12 cellular contexts compared by ENCODE assay signal in genomic region chrX:104254442-104255115, GRCh38. TPM values are rescaled to one million over a fixed set of nuclear protein-coding genes. Genes with fewer than 3 reads are reported as not detected.
A peak's percentile ranks its signal among the peaks of the same experiment; 100 is the strongest.
DNase-seq lines count a peak whose midpoint lies in the region; ATAC-seq lines count a peak whose summit lies in the region.
"Had no signal": no experiment of that assay in that cellular context is flagged by ENCODE, and none has a peak within 500 bp of the region (broad histone marks: within the 10 kb centered on the region; RNA-seq: fewer than 3 reads in every experiment).

ESX1 (minus strand) TSS chrX:104254933; CDS start chrX:104254849, 84 bp downstream.

- POLR2A ChIA-PET in activated CD4-positive, alpha-beta T cell treated with anti-CD3 and anti-CD28 coated beads, Interleukin-2, amount 10 ng/mL, durations not matched to agents 7 days and 5 days (lab: Charles Lee), result no interaction called here

- H3K27ac Mint-ChIP-seq in activated CD4-positive, alpha-beta T cell treated with anti-CD3 and anti-CD28 coated beads, Interleukin-2, amount 10 ng/mL, durations not matched to agents 7 days and 5 days, result no peak within 1 kb of the TSS
- no peak within 1 kb of the TSS for H3K27ac Mint-ChIP-seq in activated T-cell treated with anti-CD3 and anti-CD28 coated beads, Interleukin-2, amount 50 U/mL, for 72 hours
- peak within 1 kb of the TSS; percentile 59 for H3K27ac Mint-ChIP-seq in stimulated activated naive B cell treated with anti-CD40 and anti-IgM and Interleukin-4, amounts not matched to agents 10 μg/mL and 1 μg/mL and 100 μg/mL, for 72 hours

- H3K9ac ChIP-seq in iPS-18a (ENCODE audit: low read length), result no peak within 1 kb of the TSS

- H3K27ac ChIP-seq in iPS-18a (ENCODE audit: low read length), result no peak within 1 kb of the TSS
- H3K27ac ChIP-seq: neutrophil, WERI-Rb-1 had no signal

- H3K27me3 Mint-ChIP-seq in activated CD4-positive, alpha-beta T cell treated with anti-CD3 and anti-CD28 coated beads, Interleukin-2, amount 10 ng/mL, durations not matched to agents 7 days and 5 days, result peaks cover 49% of the 10 kb centered on the region
- peaks cover 58% of the 10 kb centered on the region for H3K27me3 Mint-ChIP-seq in activated T-cell treated with anti-CD3 and anti-CD28 coated beads, Interleukin-2, amount 50 U/mL, for 72 hours (ENCODE audit: low read depth)
- H3K27me3 Mint-ChIP-seq in stimulated activated naive B cell treated with anti-CD40 and anti-IgM and Interleukin-4, amounts not matched to agents 10 μg/mL and 1 μg/mL and 100 μg/mL, for 72 hours, result peaks cover 23 to 33% of the 10 kb centered on the region in 2 donors

- H3K36me3 Mint-ChIP-seq in activated CD4-positive, alpha-beta T cell treated with anti-CD3 and anti-CD28 coated beads, Interleukin-2, amount 10 ng/mL, durations not matched to agents 7 days and 5 days (ENCODE audit: low read depth), result no peaks in the 10 kb centered on the region
- H3K36me3 Mint-ChIP-seq in activated T-cell treated with anti-CD3 and anti-CD28 coated beads, Interleukin-2, amount 50 U/mL, for 72 hours (ENCODE audit: insufficient read depth in 2 of 2), result peaks cover 2 to 4% of the 10 kb centered on the region in 2 donors
- H3K36me3 Mint-ChIP-seq in stimulated activated naive B cell treated with anti-CD40 and anti-IgM and Interleukin-4, amounts not matched to agents 10 μg/mL and 1 μg/mL and 100 μg/mL, for 72 hours, result no peaks in the 10 kb centered on the region

- ATAC-seq in activated T-cell treated with anti-CD3 and anti-CD28 coated beads, Interleukin-2, amount 50 U/mL, for 72 hours (replicated peaks in 1 of 2), result peak; percentile 32 to 50
- no peak for ATAC-seq in stimulated activated naive B cell treated with anti-CD40 and anti-IgM and Interleukin-4, amounts not matched to agents 10 μg/mL and 1 μg/mL and 100 μg/mL, for 72 hours (replicated peaks)
- no peak for ATAC-seq in HG02678 (IDR thresholded peaks at IDR 0.05; ENCODE audit: unreplicated experiment)

- no peaks in the 10 kb centered on the region for H3K9me3 ChIP-seq in iPS-18a (ENCODE audit: control insufficient read depth, low read depth, low read length)
- H3K9me3 ChIP-seq: BE2C, neutrophil had no signal

- H3K4me3 Mint-ChIP-seq in activated CD4-positive, alpha-beta T cell treated with anti-CD3 and anti-CD28 coated beads, Interleukin-2, amount 10 ng/mL, durations not matched to agents 7 days and 5 days, result peak within 1 kb of the TSS; percentile 41
- peak within 1 kb of the TSS; percentile 77 to 91 for H3K4me3 Mint-ChIP-seq in activated T-cell treated with anti-CD3 and anti-CD28 coated beads, Interleukin-2, amount 50 U/mL, for 72 hours
- H3K4me3 Mint-ChIP-seq in stimulated activated naive B cell treated with anti-CD40 and anti-IgM and Interleukin-4, amounts not matched to agents 10 μg/mL and 1 μg/mL and 100 μg/mL, for 72 hours, result peak within 1 kb of the TSS; percentile 69 to 73

- peaks cover 98% of the 10 kb centered on the region for H3K27me3 ChIP-seq in iPS-18a (ENCODE audit: control insufficient read depth, insufficient read depth, low read length)

- H3K4me1 Mint-ChIP-seq in activated CD4-positive, alpha-beta T cell treated with anti-CD3 and anti-CD28 coated beads, Interleukin-2, amount 10 ng/mL, durations not matched to agents 7 days and 5 days, result peaks cover 11% of the 10 kb centered on the region
- H3K4me1 Mint-ChIP-seq in activated T-cell treated with anti-CD3 and anti-CD28 coated beads, Interleukin-2, amount 50 U/mL, for 72 hours (ENCODE audit: low read depth), result peaks cover 6% of the 10 kb centered on the region
- peaks cover 6 to 8% of the 10 kb centered on the region in 2 donors for H3K4me1 Mint-ChIP-seq in stimulated activated naive B cell treated with anti-CD40 and anti-IgM and Interleukin-4, amounts not matched to agents 10 μg/mL and 1 μg/mL and 100 μg/mL, for 72 hours

- CTCF ChIA-PET in activated CD4-positive, alpha-beta T cell treated with anti-CD3 and anti-CD28 coated beads, Interleukin-2, amount 10 ng/mL, durations not matched to agents 7 days and 5 days (lab: Charles Lee), result no interaction called here

- no peaks in the 10 kb centered on the region for H3K36me3 ChIP-seq in iPS-18a (ENCODE audit: control insufficient read depth, low read depth, low read length)
- H3K36me3 ChIP-seq: BE2C, neutrophil, WERI-Rb-1 had no signal

- H3K4me1 ChIP-seq in iPS-18a (ENCODE audit: control insufficient read depth, low read depth, low read length), result peaks cover 4% of the 10 kb centered on the region
- H3K4me1 ChIP-seq: BE2C had no signal

- H3K4me3 ChIP-seq in iPS-18a (ENCODE audit: low read length), result peak within 1 kb of the TSS; percentile 53

- no peak for DNase-seq in activated CD4-positive, alpha-beta T cell treated with anti-CD3 and anti-CD28 coated beads, Interleukin-2, amount 10 ng/mL, durations not matched to agents 7 days and 5 days
- no peak for DNase-seq in activated CD4-positive, alpha-beta T cell treated with anti-CD3 and anti-CD28 coated beads for 1 hour
- DNase-seq in activated T-cell treated with anti-CD3 and anti-CD28 coated beads, Interleukin-2, amount 50 U/mL, for 72 hours, result peak in 1 of 2 donors; percentile 6
- DNase-seq in stimulated activated naive B cell treated with anti-CD40 and anti-IgM and Interleukin-4, amounts not matched to agents 10 μg/mL and 1 μg/mL and 100 μg/mL, for 72 hours, result no peak
- no peak for DNase-seq in stimulated activated naive CD4-positive, alpha-beta T cell (lab: John Stamatoyannopoulos, UW)
- DNase-seq in activated effector memory CD4-positive, alpha-beta T cell treated with anti-CD3 and anti-CD28 coated beads, Interleukin-2, amount 50 U/mL, for 16 hours, result no peak
- DNase-seq: BE2C, WERI-Rb-1 had no signal

- no peaks in the 10 kb centered on the region for H3K9me3 Mint-ChIP-seq in activated CD4-positive, alpha-beta T cell treated with anti-CD3 and anti-CD28 coated beads, Interleukin-2, amount 10 ng/mL, durations not matched to agents 7 days and 5 days
- no peaks in the 10 kb centered on the region for H3K9me3 Mint-ChIP-seq in activated T-cell treated with anti-CD3 and anti-CD28 coated beads, Interleukin-2, amount 50 U/mL, for 72 hours
- no peaks in the 10 kb centered on the region for H3K9me3 Mint-ChIP-seq in stimulated activated naive B cell treated with anti-CD40 and anti-IgM and Interleukin-4, amounts not matched to agents 10 μg/mL and 1 μg/mL and 100 μg/mL, for 72 hours

RNA-seq across cellular contexts. Expression of gene ESX1, which starts in this region (rescaled TPM):
- not detected for total RNA-seq in activated CD4-positive, alpha-beta T cell treated with anti-CD3 and anti-CD28 coated beads, Interleukin-2, amount 10 ng/mL, durations not matched to agents 7 days and 5 days
- total RNA-seq in activated T-cell treated with anti-CD3 and anti-CD28 coated beads, Interleukin-2, amount 50 U/mL, for 72 hours, result not detected
- total RNA-seq: subcutaneous adipose tissue had no signal

Comparison
In these comparisons a context has a peak if more than half of its experiments do, and no peak if none do; other contexts are left out.
1. Peak in ATAC-seq in activated T-cell treated with anti-CD3 and anti-CD28 coated beads, Interleukin-2, amount 50 U/mL, for 72 hours; RNA of the gene not detected or under 1 TPM.